In genomic region chr4:152010680-152011079, GRCh38 we compare ENCODE assay signal across 26 cellular contexts.
DNase-seq lines count a peak whose midpoint lies in the region; ATAC-seq and TF ChIP-seq lines count a peak whose summit lies in the region.
"Had no signal": no experiment of that assay in that cellular context is flagged by ENCODE, and none has a peak within 500 bp of the region (broad histone marks: within the 10 kb centered on the region; RNA-seq: fewer than 3 reads in every experiment).

No MANE protein-coding gene starts in this region.

- H3K27me3 Mint-ChIP-seq in activated CD4-positive, alpha-beta T cell treated with anti-CD3 and anti-CD28 coated beads, Interleukin-2, amount 10 ng/mL, durations not matched to agents 7 days and 5 days, result no peaks in the 10 kb centered on the region
- H3K27me3 Mint-ChIP-seq in activated T-helper 1 cell treated with anti-CD3 and anti-CD28 coated beads, Interleukin-12 subunit alpha, Interleukin-12 subunit beta, Interleukin-2, Interleukin-4 antibody, amounts not matched to agents 30 ng/mL and 10 ng/mL and 1 ng/mL, durations not matched to agents 14 hours and 24 hours and 36 hours (ENCODE audit: insufficient read depth), result no peaks in the 10 kb centered on the region

- peak overlapping the region; percentile 41 for H3K4me3 Mint-ChIP-seq in activated CD4-positive, alpha-beta T cell treated with anti-CD3 and anti-CD28 coated beads, Interleukin-2, amount 10 ng/mL, durations not matched to agents 7 days and 5 days
- peak overlapping the region; percentile 65 for H3K4me3 Mint-ChIP-seq in activated T-helper 1 cell treated with anti-CD3 and anti-CD28 coated beads, Interleukin-12 subunit alpha, Interleukin-12 subunit beta, Interleukin-2, Interleukin-4 antibody, amounts not matched to agents 30 ng/mL and 10 ng/mL and 1 ng/mL, durations not matched to agents 14 hours and 24 hours and 36 hours
- H3K4me3 Mint-ChIP-seq: natural killer cell had no signal

- peaks cover 67% of the 10 kb centered on the region for H3K4me1 Mint-ChIP-seq in activated CD4-positive, alpha-beta T cell treated with anti-CD3 and anti-CD28 coated beads, Interleukin-2, amount 10 ng/mL, durations not matched to agents 7 days and 5 days
- H3K4me1 Mint-ChIP-seq in activated T-helper 1 cell treated with anti-CD3 and anti-CD28 coated beads, Interleukin-12 subunit alpha, Interleukin-12 subunit beta, Interleukin-2, Interleukin-4 antibody, amounts not matched to agents 30 ng/mL and 10 ng/mL and 1 ng/mL, durations not matched to agents 14 hours and 24 hours and 36 hours (ENCODE audit: low read depth), result peaks cover 56% of the 10 kb centered on the region

- no peak for TF ChIP-seq POLR2A in testis (IDR thresholded peaks at IDR 0.05)

- H3K36me3 Mint-ChIP-seq in activated CD4-positive, alpha-beta T cell treated with anti-CD3 and anti-CD28 coated beads, Interleukin-2, amount 10 ng/mL, durations not matched to agents 7 days and 5 days (ENCODE audit: low read depth), result peaks cover 17% of the 10 kb centered on the region
- peaks cover 5% of the 10 kb centered on the region for H3K36me3 Mint-ChIP-seq in activated T-helper 1 cell treated with anti-CD3 and anti-CD28 coated beads, Interleukin-12 subunit alpha, Interleukin-12 subunit beta, Interleukin-2, Interleukin-4 antibody, amounts not matched to agents 30 ng/mL and 10 ng/mL and 1 ng/mL, durations not matched to agents 14 hours and 24 hours and 36 hours (ENCODE audit: low read depth)
- H3K36me3 Mint-ChIP-seq: natural killer cell had no signal

- H3K4me1 ChIP-seq in mucosa of descending colon (ENCODE audit: low read depth), result no peaks in the 10 kb centered on the region
- H3K4me1 ChIP-seq in testis, result no peaks in the 10 kb centered on the region
- H3K4me1 ChIP-seq: foreskin keratinocyte, Peyer's patch, SJSA1, uterus had no signal

- H3K36me3 ChIP-seq in mucosa of descending colon (ENCODE audit: low read depth), result no peaks in the 10 kb centered on the region
- no peaks in the 10 kb centered on the region for H3K36me3 ChIP-seq in testis (ENCODE audit: low read depth, missing control alignments)
- H3K36me3 ChIP-seq: Peyer's patch, SJSA1, uterus had no signal

- DNase-seq in activated CD4-positive, alpha-beta T cell treated with anti-CD3 and anti-CD28 coated beads, Interleukin-2, amount 10 ng/mL, durations not matched to agents 7 days and 5 days, result peak; percentile 79
- DNase-seq in activated CD4-positive, alpha-beta T cell treated with anti-CD3 and anti-CD28 coated beads for 48 hours, result no peak
- peak; percentile 30 for DNase-seq in ELF-1 (ENCODE audit: low read depth, low spot score)
- DNase-seq in activated T-helper 1 cell treated with anti-CD3 and anti-CD28 coated beads, Interleukin-12 subunit alpha, Interleukin-12 subunit beta, Interleukin-2, Interleukin-4 antibody, amounts not matched to agents 30 ng/mL and 10 ng/mL and 1 ng/mL, durations not matched to agents 14 hours and 24 hours and 36 hours (ENCODE audit: low spot score), result peak; percentile 24
- no peak for DNase-seq in mucosa of descending colon
- no peak for DNase-seq in testis
- DNase-seq in coronary artery (ENCODE audit: low spot score), result no peak
- DNase-seq: activated gamma-delta T cell treated with Interleukin-2 at 50 U/mL for 16 hours; cortex of kidney; DMS153; foreskin keratinocyte; H7; hippocampal formation; natural killer cell; NCI-H2227 treated with DMSO at 0.1 percent for 48 hours; Peyer's patch; stimulated activated CD4-positive, alpha-beta T cell treated with anti-CD3 and anti-CD28 coated beads, Interleukin-4, amount 100 ng/mL, for 4 hours; substantia nigra; T-helper 9 cell; uterus had no signal

- POLR2A ChIA-PET in activated CD4-positive, alpha-beta T cell treated with anti-CD3 and anti-CD28 coated beads, Interleukin-2, amount 10 ng/mL, durations not matched to agents 7 days and 5 days (lab: Charles Lee), result no interaction called here

- H3K9me3 Mint-ChIP-seq in activated CD4-positive, alpha-beta T cell treated with anti-CD3 and anti-CD28 coated beads, Interleukin-2, amount 10 ng/mL, durations not matched to agents 7 days and 5 days, result peaks cover 5% of the 10 kb centered on the region
- H3K9me3 Mint-ChIP-seq in activated T-helper 1 cell treated with anti-CD3 and anti-CD28 coated beads, Interleukin-12 subunit alpha, Interleukin-12 subunit beta, Interleukin-2, Interleukin-4 antibody, amounts not matched to agents 30 ng/mL and 10 ng/mL and 1 ng/mL, durations not matched to agents 14 hours and 24 hours and 36 hours, result no peaks in the 10 kb centered on the region
- H3K9me3 Mint-ChIP-seq: natural killer cell had no signal

- intact Hi-C loops in activated T-helper 1 cell treated with anti-CD3 and anti-CD28 coated beads, Interleukin-12 subunit alpha, Interleukin-12 subunit beta, Interleukin-2, Interleukin-4 antibody, amounts not matched to agents 30 ng/mL and 10 ng/mL and 1 ng/mL, durations not matched to agents 14 hours and 24 hours and 36 hours (cut with micrococcal nuclease), result no loop called here
- intact Hi-C loops in mucosa of descending colon (cut with DNase I, micrococcal nuclease) (no loop called here), testis (cut with DNase I; ENCODE audit: low total_unique reads) (no loop called here)

- H3K4me3 ChIP-seq in mucosa of descending colon (no peak overlapping the region), testis (no peak overlapping the region), coronary artery (no peak overlapping the region)
- H3K4me3 ChIP-seq: Peyer's patch, SJSA1, smooth muscle cell, uterus had no signal

- CTCF ChIA-PET in activated CD4-positive, alpha-beta T cell treated with anti-CD3 and anti-CD28 coated beads, Interleukin-2, amount 10 ng/mL, durations not matched to agents 7 days and 5 days (lab: Charles Lee), result interaction anchor here (1.6 kb wide), 2 partner anchors 10 to 105 kb away, joined by 3 read pairs; no protein-coding TSS in a partner anchor

- H3K27ac ChIP-seq in testis, result no peak overlapping the region
- no peak overlapping the region for H3K27ac ChIP-seq in coronary artery
- H3K27ac ChIP-seq: foreskin keratinocyte, Peyer's patch, SJSA1, uterus had no signal

- H3K9me3 ChIP-seq in mucosa of descending colon, result peaks cover 8% of the 10 kb centered on the region
- H3K9me3 ChIP-seq in testis, result no peaks in the 10 kb centered on the region
- H3K9me3 ChIP-seq: Peyer's patch, uterus had no signal

- WGBS in testis, 2 donors, result 49 to 56% methylated on average over 2 of the region's 2 CpGs

- TF ChIP-seq CTCF in mucosa of descending colon (IDR thresholded peaks at IDR 0.05) (no peak), testis (IDR thresholded peaks at IDR 0.05) (no peak), coronary artery (IDR thresholded peaks at IDR 0.05) (no peak)

- no peaks in the 10 kb centered on the region for H3K27me3 ChIP-seq in testis
- H3K27me3 ChIP-seq: Peyer's patch, SJSA1, uterus had no signal

- H3K27ac Mint-ChIP-seq in activated CD4-positive, alpha-beta T cell treated with anti-CD3 and anti-CD28 coated beads, Interleukin-2, amount 10 ng/mL, durations not matched to agents 7 days and 5 days, result peak overlapping the region; percentile 88
- H3K27ac Mint-ChIP-seq in activated T-helper 1 cell treated with anti-CD3 and anti-CD28 coated beads, Interleukin-12 subunit alpha, Interleukin-12 subunit beta, Interleukin-2, Interleukin-4 antibody, amounts not matched to agents 30 ng/mL and 10 ng/mL and 1 ng/mL, durations not matched to agents 14 hours and 24 hours and 36 hours, result peak overlapping the region; percentile 67
- H3K27ac Mint-ChIP-seq: natural killer cell, progenitor cell of endocrine pancreas had no signal

- ATAC-seq in mucosa of descending colon, result peak; percentile 25
- no peak for ATAC-seq in HG03457 (IDR thresholded peaks at IDR 0.05; ENCODE audit: unreplicated experiment)
- ATAC-seq: activated CD4-positive, CD25-positive, alpha-beta regulatory T cell treated with anti-CD3 and anti-CD28 coated beads, Interleukin-2, amount 50 U/mL, for 24 hours; foreskin keratinocyte; HepG2; natural killer cell had no signal

Comparison
In these comparisons a context has a peak if more than half of its experiments do, and no peak if none do; other contexts are left out.
1. DNase-seq: peak in activated CD4-positive, alpha-beta T cell treated with anti-CD3 and anti-CD28 coated beads, Interleukin-2, amount 10 ng/mL, durations not matched to agents 7 days and 5 days (single experiment), ELF-1 (single experiment) and activated T-helper 1 cell treated with anti-CD3 and anti-CD28 coated beads, Interleukin-12 subunit alpha, Interleukin-12 subunit beta, Interleukin-2, Interleukin-4 antibody, amounts not matched to agents 30 ng/mL and 10 ng/mL and 1 ng/mL, durations not matched to agents 14 hours and 24 hours and 36 hours (single experiment); none in activated CD4-positive, alpha-beta T cell treated with anti-CD3 and anti-CD28 coated beads for 48 hours (single experiment), mucosa of descending colon (0 of 3), testis (single experiment) and coronary artery (single experiment).